8 cellular contexts compared by ENCODE assay signal in the genomic region with DNA sequence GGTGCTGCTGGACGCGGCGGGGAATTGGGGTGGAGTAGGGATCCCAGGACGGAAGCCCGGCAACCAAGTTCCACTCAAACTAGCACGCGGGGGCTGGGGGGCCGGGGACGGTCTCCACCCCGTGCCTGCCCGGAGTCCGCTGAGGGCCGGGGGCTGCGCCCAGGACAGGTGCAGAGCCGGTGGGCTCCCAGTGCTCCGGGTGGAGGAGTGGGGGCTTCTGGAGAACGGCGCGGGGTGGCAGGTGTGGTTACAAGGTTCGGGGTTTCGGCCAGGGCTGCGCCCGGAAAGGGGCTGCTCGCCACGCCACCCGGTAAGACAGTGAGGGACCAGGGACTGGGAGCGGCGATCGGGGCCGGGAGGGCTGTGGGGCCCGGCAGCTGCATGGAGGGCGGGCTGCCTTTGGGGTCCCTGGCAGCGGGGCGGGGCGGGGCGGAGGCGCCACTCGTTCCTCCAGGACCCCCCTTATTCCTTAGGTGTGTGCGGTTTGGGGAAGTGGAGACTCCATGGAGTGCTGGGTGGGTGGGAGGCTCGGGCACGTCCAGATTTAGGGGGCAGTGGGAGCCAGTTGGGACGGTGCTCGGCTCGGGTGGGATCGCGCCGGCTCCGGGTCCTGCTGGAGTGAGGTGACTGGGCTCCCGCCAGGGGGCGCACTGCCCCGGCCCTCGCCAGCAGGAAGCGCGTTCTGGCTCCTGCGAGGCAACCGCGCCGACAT. TPM values are rescaled to one million over a fixed set of nuclear protein-coding genes. Genes with fewer than 3 reads are reported as not detected.
DNase-seq lines count a peak whose midpoint lies in the region; ATAC-seq and TF ChIP-seq lines count a peak whose summit lies in the region.

No MANE protein-coding gene starts in this region.

- H3K4me3 ChIP-seq in GM12864 (ENCODE audit: low read depth, low read length) = peak overlapping the region; percentile 56

- CTCF ChIA-PET in activated CD4-positive, alpha-beta memory T cell treated with anti-CD3 and anti-CD28 coated beads, Interleukin-2, amount 10 ng/mL, durations not matched to agents 7 days and 5 days (lab: Charles Lee) = no interaction called here

- peak; percentile 93 for TF ChIP-seq CTCF in GM12864 (IDR thresholded peaks at IDR 0.05; ENCODE audit: low read depth, low read length, missing control alignments)

- peak; percentile 62 for ATAC-seq in HG02840 (IDR thresholded peaks at IDR 0.05; ENCODE audit: low FRiP score, unreplicated experiment)
- ATAC-seq in GM18873 (IDR thresholded peaks at IDR 0.05; ENCODE audit: low FRiP score, unreplicated experiment) = no peak

- DNase-seq in GM12864 (ENCODE audit: low read depth) (peak; percentile 16), NCI-H345 treated with DMSO at 0.1 percent for 48 hours (lab: John Stamatoyannopoulos, UW; ENCODE audit: unreplicated experiment) (peak; percentile 47), ecto neural progenitor cell (ENCODE audit: low spot score) (peak; percentile 94), lung microvascular endothelial cell (ENCODE audit: low read depth in 2 of 2) (peak; percentile 76 to 89)
- DNase-seq in activated CD4-positive, alpha-beta memory T cell treated with anti-CD3 and anti-CD28 coated beads, Interleukin-2, amount 10 ng/mL, durations not matched to agents 7 days and 5 days = peak; percentile 81
- DNase-seq in stimulated activated CD4-positive, alpha-beta T cell treated with anti-CD3 and anti-CD28 coated beads, TNF-alpha, amount 100 ng/mL, for 1 hour (ENCODE audit: low read depth in 3 of 3, low spot score in 1 of 3) = peak; percentile 51 to 75 (median 51)

- H3K27ac Mint-ChIP-seq in activated CD4-positive, alpha-beta memory T cell treated with anti-CD3 and anti-CD28 coated beads, Interleukin-2, amount 10 ng/mL, durations not matched to agents 7 days and 5 days = peak overlapping the region; percentile 35

- H3K9me3 Mint-ChIP-seq in activated CD4-positive, alpha-beta memory T cell treated with anti-CD3 and anti-CD28 coated beads, Interleukin-2, amount 10 ng/mL, durations not matched to agents 7 days and 5 days = no peaks in the 10 kb centered on the region

- peaks cover 52% of the 10 kb centered on the region for H3K4me1 Mint-ChIP-seq in activated CD4-positive, alpha-beta memory T cell treated with anti-CD3 and anti-CD28 coated beads, Interleukin-2, amount 10 ng/mL, durations not matched to agents 7 days and 5 days

- H3K36me3 Mint-ChIP-seq in activated CD4-positive, alpha-beta memory T cell treated with anti-CD3 and anti-CD28 coated beads, Interleukin-2, amount 10 ng/mL, durations not matched to agents 7 days and 5 days (ENCODE audit: low read depth) = peaks cover 2% of the 10 kb centered on the region

- peaks cover 24% of the 10 kb centered on the region for H3K27me3 Mint-ChIP-seq in activated CD4-positive, alpha-beta memory T cell treated with anti-CD3 and anti-CD28 coated beads, Interleukin-2, amount 10 ng/mL, durations not matched to agents 7 days and 5 days

- POLR2A ChIA-PET in activated CD4-positive, alpha-beta memory T cell treated with anti-CD3 and anti-CD28 coated beads, Interleukin-2, amount 10 ng/mL, durations not matched to agents 7 days and 5 days (lab: Charles Lee) = interaction anchor here (0.9 kb wide), 1 partner anchor 46 kb away, joined by 4 read pairs; no protein-coding TSS in a partner anchor

- peak overlapping the region; percentile 78 for H3K4me3 Mint-ChIP-seq in activated CD4-positive, alpha-beta memory T cell treated with anti-CD3 and anti-CD28 coated beads, Interleukin-2, amount 10 ng/mL, durations not matched to agents 7 days and 5 days

RNA-seq across cellular contexts. Expression of gene TSPAN18, which starts 0.8 kb away (rescaled TPM):
- total RNA-seq in activated CD4-positive, alpha-beta memory T cell treated with anti-CD3 and anti-CD28 coated beads, Interleukin-2, amount 10 ng/mL, durations not matched to agents 7 days and 5 days = 10 to 100 TPM; 38.7 to 42.3 TPM
- 25.3 and 31.5 TPM in 2 replicates for total RNA-seq in lung microvascular endothelial cell

Comparison
In these comparisons a context has a peak if more than half of its experiments do, and no peak if none do; other contexts are left out.
1. DNase-seq: peak in every context shown above with its lines; median percentile 94 in ecto neural progenitor cell; 82 in lung microvascular endothelial cell; 81 in activated CD4-positive, alpha-beta memory T cell treated with anti-CD3 and anti-CD28 coated beads, Interleukin-2, amount 10 ng/mL, durations not matched to agents 7 days and 5 days; 51 in stimulated activated CD4-positive, alpha-beta T cell treated with anti-CD3 and anti-CD28 coated beads, TNF-alpha, amount 100 ng/mL, for 1 hour; 47 in NCI-H345 treated with DMSO at 0.1 percent for 48 hours; 16 in GM12864.